In genomic region chr17:64411999-64412771, GRCh38 we compare ENCODE assay signal across 1 cellular context.
TF ChIP-seq lines count a peak whose summit lies in the region.

No MANE protein-coding gene starts in this region.

TF ChIP-seq in H1, 55 proteins besides CTCF, POLR2A, EP300 and RAD21:
- TF ChIP-seq BRCA1 (IDR thresholded peaks at IDR 0.05; ENCODE audit: low read depth, low read length) = no peak
- TF ChIP-seq CBX5 (IDR thresholded peaks at IDR 0.05; ENCODE audit: low read depth, low read length) = no peak
- TF ChIP-seq TCF12 (IDR thresholded peaks at IDR 0.05; ENCODE audit: low read depth, low read length) = no peak
- no peak for TF ChIP-seq MAX (IDR thresholded peaks at IDR 0.05)
- TF ChIP-seq POU5F1 (IDR thresholded peaks at IDR 0.05; ENCODE audit: low read depth, low read length) = no peak
- TF ChIP-seq TBP (IDR thresholded peaks at IDR 0.05; ENCODE audit: low read depth, low read length) = no peak; the same call in 1 of the 2 replicates
- TF ChIP-seq SRF (IDR thresholded peaks at IDR 0.05; ENCODE audit: low read depth, low read length) = no peak
- peak; percentile 71 for TF ChIP-seq ASH2L (IDR thresholded peaks at IDR 0.05; ENCODE audit: low read length)
- TF ChIP-seq TAF1 (IDR thresholded peaks at IDR 0.05; ENCODE audit: low read depth, low read length) = 0 out of 2 replicates have a peak, but pooled peaks have one; percentile 21
- TF ChIP-seq RNF2 (IDR thresholded peaks at IDR 0.05; ENCODE audit: borderline replicate concordance, low read depth, low read length, missing control alignments, poor library complexity, severe bottlenecking) = no peak
- no peak for TF ChIP-seq YY1 (IDR thresholded peaks at IDR 0.05; ENCODE audit: low read depth, low read length)
- TF ChIP-seq TEAD4 (IDR thresholded peaks at IDR 0.05; ENCODE audit: low read depth, low read length) = no peak
- peak; percentile 70; the same call in 1 of the 2 replicates for TF ChIP-seq RBBP5 (IDR thresholded peaks at IDR 0.05; ENCODE audit: borderline replicate concordance, low read depth, low read length)
- TF ChIP-seq SIN3A (conservative IDR thresholded peaks at IDR 0.05 in 1 of 2, IDR thresholded peaks at IDR 0.05 in 1 of 2; ENCODE audit: low read depth in 1 of 2, low read length in 2 of 2) = 0 out of 4 replicates have a peak, but pooled peaks of 1 of the 2 experiments have one; percentile 37
- no peak for TF ChIP-seq CHD2 (IDR thresholded peaks at IDR 0.05; ENCODE audit: low read length)
